20 cellular contexts compared by ENCODE assay signal in genomic region chrX:21408324-21408723, GRCh38. TPM values are rescaled to one million over a fixed set of nuclear protein-coding genes. Genes with fewer than 3 reads are reported as not detected.
"Had no signal": no experiment of that assay in that cellular context is flagged by ENCODE, and none has a peak within 500 bp of the region (broad histone marks: within the 10 kb centered on the region; RNA-seq: fewer than 3 reads in every experiment).

No MANE protein-coding gene starts in this region.

- H3K27me3 ChIP-seq: colonic mucosa, right lobe of liver, spleen, transverse colon had no signal

- H3K4me3 ChIP-seq: colonic mucosa, heart right ventricle, mucosa of descending colon, prostate gland, right lobe of liver, spleen, transverse colon had no signal

- DNase-seq: activated CD4-positive, alpha-beta T cell treated with anti-CD3 and anti-CD28 coated beads for 36 hours; activated CD8-positive, alpha-beta memory T cell treated with anti-CD3 and anti-CD28 coated beads, Interleukin-2, amount 50 U/mL, for 4 hours; activated CD8-positive, alpha-beta T cell treated with anti-CD3 and anti-CD28 coated beads for 36 hours; activated naive CD8-positive, alpha-beta T cell treated with anti-CD3 and anti-CD28 coated beads, Interleukin-2, amount 10 ng/mL, durations not matched to agents 7 days and 5 days; caudate nucleus; colonic mucosa; heart right ventricle; mammary epithelial cell; mucosa of descending colon; naive thymus-derived CD8-positive, alpha-beta T cell; right lobe of liver; spleen; stimulated activated CD4-positive, alpha-beta T cell treated with anti-CD3 and anti-CD28 coated beads, Interleukin-1b, Interleukin-23, amount 100 ng/mL, for 48 hours; stimulated activated naive CD4-positive, alpha-beta T cell; substantia nigra; T1000; transverse colon; WERI-Rb-1 had no signal

- H3K4me1 ChIP-seq: colonic mucosa, heart right ventricle, prostate gland, right lobe of liver, spleen, transverse colon had no signal

- ATAC-seq: activated CD4-positive, alpha-beta T cell treated with anti-CD3 and anti-CD28 coated beads for 36 hours; activated CD8-positive, alpha-beta T cell treated with anti-CD3 and anti-CD28 coated beads for 36 hours; heart right ventricle; mucosa of descending colon; naive thymus-derived CD8-positive, alpha-beta T cell had no signal

- H3K9me3 ChIP-seq: colonic mucosa, heart right ventricle, mucosa of descending colon, prostate gland, right lobe of liver, spleen, transverse colon had no signal

- H3K27ac ChIP-seq: colonic mucosa, heart right ventricle, prostate gland, right lobe of liver, spleen, transverse colon, WERI-Rb-1 had no signal

- H3K36me3 ChIP-seq: colonic mucosa, heart right ventricle, prostate gland, right lobe of liver, spleen, transverse colon, WERI-Rb-1 had no signal

RNA-seq across cellular contexts. Expression of gene CNKSR2, which starts 34.1 kb away (rescaled TPM):
- polyA plus RNA-seq: endothelial cell of umbilical vein had no signal
